ENCODE assay signal across 1 cellular context in the genomic region with DNA sequence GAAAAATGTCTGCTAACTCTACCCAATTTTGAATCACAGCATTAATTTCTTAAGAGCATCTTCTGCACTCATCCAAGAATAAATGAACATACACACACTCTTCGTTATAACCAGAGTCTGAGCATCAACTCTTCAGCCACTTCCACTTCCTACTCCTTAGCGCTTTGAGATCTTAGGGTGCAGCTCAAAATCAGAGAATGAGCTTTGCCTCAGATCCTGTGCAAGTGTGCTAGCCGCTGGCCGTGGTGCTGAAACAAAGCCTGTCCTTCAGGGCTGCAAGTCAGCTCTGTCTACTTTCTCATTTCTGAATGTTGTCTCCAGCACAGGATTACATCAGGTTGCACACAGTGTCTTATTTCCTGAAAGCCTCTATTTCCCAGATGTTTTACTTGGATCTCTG.
A peak's percentile ranks its signal among the peaks of the same experiment; 100 is the strongest.
TF ChIP-seq lines count a peak whose summit lies in the region.

No MANE protein-coding gene starts in this region.

TF ChIP-seq in HepG2, 621 proteins besides CTCF, POLR2A, EP300 and RAD21 (continued from another document and continues in another):
- TF ChIP-seq, protein P1, sequence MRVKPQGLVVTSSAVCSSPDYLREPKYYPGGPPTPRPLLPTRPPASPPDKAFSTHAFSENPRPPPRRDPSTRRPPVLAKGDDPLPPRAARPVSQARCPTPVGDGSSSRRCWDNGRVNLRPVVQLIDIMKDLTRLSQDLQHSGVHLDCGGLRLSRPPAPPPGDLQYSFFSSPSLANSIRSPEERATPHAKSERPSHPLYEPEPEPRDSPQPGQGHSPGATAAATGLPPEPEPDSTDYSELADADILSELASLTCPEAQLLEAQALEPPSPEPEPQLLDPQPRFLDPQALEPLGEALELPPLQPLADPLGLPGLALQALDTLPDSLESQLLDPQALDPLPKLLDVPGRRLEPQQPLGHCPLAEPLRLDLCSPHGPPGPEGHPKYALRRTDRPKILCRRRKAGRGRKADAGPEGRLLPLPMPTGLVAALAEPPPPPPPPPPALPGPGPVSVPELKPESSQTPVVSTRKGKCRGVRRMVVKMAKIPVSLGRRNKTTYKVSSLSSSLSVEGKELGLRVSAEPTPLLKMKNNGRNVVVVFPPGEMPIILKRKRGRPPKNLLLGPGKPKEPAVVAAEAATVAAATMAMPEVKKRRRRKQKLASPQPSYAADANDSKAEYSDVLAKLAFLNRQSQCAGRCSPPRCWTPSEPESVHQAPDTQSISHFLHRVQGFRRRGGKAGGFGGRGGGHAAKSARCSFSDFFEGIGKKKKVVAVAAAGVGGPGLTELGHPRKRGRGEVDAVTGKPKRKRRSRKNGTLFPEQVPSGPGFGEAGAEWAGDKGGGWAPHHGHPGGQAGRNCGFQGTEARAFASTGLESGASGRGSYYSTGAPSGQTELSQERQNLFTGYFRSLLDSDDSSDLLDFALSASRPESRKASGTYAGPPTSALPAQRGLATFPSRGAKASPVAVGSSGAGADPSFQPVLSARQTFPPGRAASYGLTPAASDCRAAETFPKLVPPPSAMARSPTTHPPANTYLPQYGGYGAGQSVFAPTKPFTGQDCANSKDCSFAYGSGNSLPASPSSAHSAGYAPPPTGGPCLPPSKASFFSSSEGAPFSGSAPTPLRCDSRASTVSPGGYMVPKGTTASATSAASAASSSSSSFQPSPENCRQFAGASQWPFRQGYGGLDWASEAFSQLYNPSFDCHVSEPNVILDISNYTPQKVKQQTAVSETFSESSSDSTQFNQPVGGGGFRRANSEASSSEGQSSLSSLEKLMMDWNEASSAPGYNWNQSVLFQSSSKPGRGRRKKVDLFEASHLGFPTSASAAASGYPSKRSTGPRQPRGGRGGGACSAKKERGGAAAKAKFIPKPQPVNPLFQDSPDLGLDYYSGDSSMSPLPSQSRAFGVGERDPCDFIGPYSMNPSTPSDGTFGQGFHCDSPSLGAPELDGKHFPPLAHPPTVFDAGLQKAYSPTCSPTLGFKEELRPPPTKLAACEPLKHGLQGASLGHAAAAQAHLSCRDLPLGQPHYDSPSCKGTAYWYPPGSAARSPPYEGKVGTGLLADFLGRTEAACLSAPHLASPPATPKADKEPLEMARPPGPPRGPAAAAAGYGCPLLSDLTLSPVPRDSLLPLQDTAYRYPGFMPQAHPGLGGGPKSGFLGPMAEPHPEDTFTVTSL (CRISPR knock-in tag; IDR thresholded peaks at IDR 0.05; ENCODE audit: borderline replicate concordance), result no peak
- TF ChIP-seq SAP130 (CRISPR knock-in tag; IDR thresholded peaks at IDR 0.05; ENCODE audit: low read depth) (0 out of 2 replicates have a peak, but pooled peaks have one; percentile 17), MAF1 (CRISPR knock-in tag; IDR thresholded peaks at IDR 0.05; ENCODE audit: borderline replicate concordance) (no peak), HDAC1 (CRISPR knock-in tag; IDR thresholded peaks at IDR 0.05) (no peak), ZNF616 (CRISPR knock-in tag; IDR thresholded peaks at IDR 0.05; ENCODE audit: low read depth) (no peak), TAF15 (IDR thresholded peaks at IDR 0.05; ENCODE audit: low read depth, low read length, poor library complexity, severe bottlenecking) (no peak), POLR2AphosphoS2 (IDR thresholded peaks at IDR 0.05; ENCODE audit: low read depth, low read length) (no peak), JDP2 (CRISPR knock-in tag; IDR thresholded peaks at IDR 0.05; ENCODE audit: borderline replicate concordance) (no peak), RFX1 (IDR thresholded peaks at IDR 0.05) (no peak), ZNF713 (CRISPR knock-in tag; IDR thresholded peaks at IDR 0.05) (no peak), ZNF558 (CRISPR knock-in tag; IDR thresholded peaks at IDR 0.05; ENCODE audit: borderline replicate concordance) (no peak), SYNCRIP (IDR thresholded peaks at IDR 0.05; ENCODE audit: insufficient read depth, low read depth, low read length) (no peak), FIP1L1 (IDR thresholded peaks at IDR 0.05; ENCODE audit: borderline replicate concordance, insufficient read depth, low read depth, low read length) (no peak), ZSCAN9 (CRISPR knock-in tag; IDR thresholded peaks at IDR 0.05; ENCODE audit: borderline replicate concordance) (0 out of 2 replicates have a peak, but pooled peaks have one; percentile 48), ZNF256 (CRISPR knock-in tag; conservative IDR thresholded peaks at IDR 0.05) (no peak), KMT2A (CRISPR knock-in tag; IDR thresholded peaks at IDR 0.05) (no peak), CBX5 (CRISPR knock-in tag; IDR thresholded peaks at IDR 0.05; ENCODE audit: borderline replicate concordance) (no peak), ISL2 (CRISPR knock-in tag; IDR thresholded peaks at IDR 0.05) (no peak), KDM3A (CRISPR knock-in tag; IDR thresholded peaks at IDR 0.05; ENCODE audit: low read depth) (no peak), ATRX (CRISPR knock-in tag; IDR thresholded peaks at IDR 0.05; ENCODE audit: borderline replicate concordance) (no peak), ZNF766 (CRISPR knock-in tag; IDR thresholded peaks at IDR 0.05; ENCODE audit: borderline replicate concordance) (no peak), PAWR (CRISPR knock-in tag; IDR thresholded peaks at IDR 0.05; ENCODE audit: borderline replicate concordance) (no peak), AGO2 (optimal IDR thresholded peaks at IDR 0.05; ENCODE audit: low read depth, low read length) (no peak), RFX3 (CRISPR knock-in tag; IDR thresholded peaks at IDR 0.05) (no peak), CHCHD3 (CRISPR knock-in tag; IDR thresholded peaks at IDR 0.05) (no peak), STAG1 (CRISPR knock-in tag; IDR thresholded peaks at IDR 0.05) (no peak)
- TF ChIP-seq, protein P2, sequence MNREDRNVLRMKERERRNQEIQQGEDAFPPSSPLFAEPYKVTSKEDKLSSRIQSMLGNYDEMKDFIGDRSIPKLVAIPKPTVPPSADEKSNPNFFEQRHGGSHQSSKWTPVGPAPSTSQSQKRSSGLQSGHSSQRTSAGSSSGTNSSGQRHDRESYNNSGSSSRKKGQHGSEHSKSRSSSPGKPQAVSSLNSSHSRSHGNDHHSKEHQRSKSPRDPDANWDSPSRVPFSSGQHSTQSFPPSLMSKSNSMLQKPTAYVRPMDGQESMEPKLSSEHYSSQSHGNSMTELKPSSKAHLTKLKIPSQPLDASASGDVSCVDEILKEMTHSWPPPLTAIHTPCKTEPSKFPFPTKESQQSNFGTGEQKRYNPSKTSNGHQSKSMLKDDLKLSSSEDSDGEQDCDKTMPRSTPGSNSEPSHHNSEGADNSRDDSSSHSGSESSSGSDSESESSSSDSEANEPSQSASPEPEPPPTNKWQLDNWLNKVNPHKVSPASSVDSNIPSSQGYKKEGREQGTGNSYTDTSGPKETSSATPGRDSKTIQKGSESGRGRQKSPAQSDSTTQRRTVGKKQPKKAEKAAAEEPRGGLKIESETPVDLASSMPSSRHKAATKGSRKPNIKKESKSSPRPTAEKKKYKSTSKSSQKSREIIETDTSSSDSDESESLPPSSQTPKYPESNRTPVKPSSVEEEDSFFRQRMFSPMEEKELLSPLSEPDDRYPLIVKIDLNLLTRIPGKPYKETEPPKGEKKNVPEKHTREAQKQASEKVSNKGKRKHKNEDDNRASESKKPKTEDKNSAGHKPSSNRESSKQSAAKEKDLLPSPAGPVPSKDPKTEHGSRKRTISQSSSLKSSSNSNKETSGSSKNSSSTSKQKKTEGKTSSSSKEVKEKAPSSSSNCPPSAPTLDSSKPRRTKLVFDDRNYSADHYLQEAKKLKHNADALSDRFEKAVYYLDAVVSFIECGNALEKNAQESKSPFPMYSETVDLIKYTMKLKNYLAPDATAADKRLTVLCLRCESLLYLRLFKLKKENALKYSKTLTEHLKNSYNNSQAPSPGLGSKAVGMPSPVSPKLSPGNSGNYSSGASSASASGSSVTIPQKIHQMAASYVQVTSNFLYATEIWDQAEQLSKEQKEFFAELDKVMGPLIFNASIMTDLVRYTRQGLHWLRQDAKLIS (CRISPR knock-in tag; IDR thresholded peaks at IDR 0.05), result no peak
- TF ChIP-seq, protein P3, sequence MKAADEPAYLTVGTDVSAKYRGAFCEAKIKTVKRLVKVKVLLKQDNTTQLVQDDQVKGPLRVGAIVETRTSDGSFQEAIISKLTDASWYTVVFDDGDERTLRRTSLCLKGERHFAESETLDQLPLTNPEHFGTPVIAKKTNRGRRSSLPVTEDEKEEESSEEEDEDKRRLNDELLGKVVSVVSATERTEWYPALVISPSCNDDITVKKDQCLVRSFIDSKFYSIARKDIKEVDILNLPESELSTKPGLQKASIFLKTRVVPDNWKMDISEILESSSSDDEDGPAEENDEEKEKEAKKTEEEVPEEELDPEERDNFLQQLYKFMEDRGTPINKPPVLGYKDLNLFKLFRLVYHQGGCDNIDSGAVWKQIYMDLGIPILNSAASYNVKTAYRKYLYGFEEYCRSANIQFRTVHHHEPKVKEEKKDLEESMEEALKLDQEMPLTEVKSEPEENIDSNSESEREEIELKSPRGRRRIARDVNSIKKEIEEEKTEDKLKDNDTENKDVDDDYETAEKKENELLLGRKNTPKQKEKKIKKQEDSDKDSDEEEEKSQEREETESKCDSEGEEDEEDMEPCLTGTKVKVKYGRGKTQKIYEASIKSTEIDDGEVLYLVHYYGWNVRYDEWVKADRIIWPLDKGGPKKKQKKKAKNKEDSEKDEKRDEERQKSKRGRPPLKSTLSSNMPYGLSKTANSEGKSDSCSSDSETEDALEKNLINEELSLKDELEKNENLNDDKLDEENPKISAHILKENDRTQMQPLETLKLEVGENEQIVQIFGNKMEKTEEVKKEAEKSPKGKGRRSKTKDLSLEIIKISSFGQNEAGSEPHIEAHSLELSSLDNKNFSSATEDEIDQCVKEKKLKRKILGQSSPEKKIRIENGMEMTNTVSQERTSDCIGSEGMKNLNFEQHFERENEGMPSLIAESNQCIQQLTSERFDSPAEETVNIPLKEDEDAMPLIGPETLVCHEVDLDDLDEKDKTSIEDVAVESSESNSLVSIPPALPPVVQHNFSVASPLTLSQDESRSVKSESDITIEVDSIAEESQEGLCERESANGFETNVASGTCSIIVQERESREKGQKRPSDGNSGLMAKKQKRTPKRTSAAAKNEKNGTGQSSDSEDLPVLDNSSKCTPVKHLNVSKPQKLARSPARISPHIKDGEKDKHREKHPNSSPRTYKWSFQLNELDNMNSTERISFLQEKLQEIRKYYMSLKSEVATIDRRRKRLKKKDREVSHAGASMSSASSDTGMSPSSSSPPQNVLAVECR (CRISPR knock-in tag; IDR thresholded peaks at IDR 0.05; ENCODE audit: borderline replicate concordance), result no peak
- TF ChIP-seq, protein P4, sequence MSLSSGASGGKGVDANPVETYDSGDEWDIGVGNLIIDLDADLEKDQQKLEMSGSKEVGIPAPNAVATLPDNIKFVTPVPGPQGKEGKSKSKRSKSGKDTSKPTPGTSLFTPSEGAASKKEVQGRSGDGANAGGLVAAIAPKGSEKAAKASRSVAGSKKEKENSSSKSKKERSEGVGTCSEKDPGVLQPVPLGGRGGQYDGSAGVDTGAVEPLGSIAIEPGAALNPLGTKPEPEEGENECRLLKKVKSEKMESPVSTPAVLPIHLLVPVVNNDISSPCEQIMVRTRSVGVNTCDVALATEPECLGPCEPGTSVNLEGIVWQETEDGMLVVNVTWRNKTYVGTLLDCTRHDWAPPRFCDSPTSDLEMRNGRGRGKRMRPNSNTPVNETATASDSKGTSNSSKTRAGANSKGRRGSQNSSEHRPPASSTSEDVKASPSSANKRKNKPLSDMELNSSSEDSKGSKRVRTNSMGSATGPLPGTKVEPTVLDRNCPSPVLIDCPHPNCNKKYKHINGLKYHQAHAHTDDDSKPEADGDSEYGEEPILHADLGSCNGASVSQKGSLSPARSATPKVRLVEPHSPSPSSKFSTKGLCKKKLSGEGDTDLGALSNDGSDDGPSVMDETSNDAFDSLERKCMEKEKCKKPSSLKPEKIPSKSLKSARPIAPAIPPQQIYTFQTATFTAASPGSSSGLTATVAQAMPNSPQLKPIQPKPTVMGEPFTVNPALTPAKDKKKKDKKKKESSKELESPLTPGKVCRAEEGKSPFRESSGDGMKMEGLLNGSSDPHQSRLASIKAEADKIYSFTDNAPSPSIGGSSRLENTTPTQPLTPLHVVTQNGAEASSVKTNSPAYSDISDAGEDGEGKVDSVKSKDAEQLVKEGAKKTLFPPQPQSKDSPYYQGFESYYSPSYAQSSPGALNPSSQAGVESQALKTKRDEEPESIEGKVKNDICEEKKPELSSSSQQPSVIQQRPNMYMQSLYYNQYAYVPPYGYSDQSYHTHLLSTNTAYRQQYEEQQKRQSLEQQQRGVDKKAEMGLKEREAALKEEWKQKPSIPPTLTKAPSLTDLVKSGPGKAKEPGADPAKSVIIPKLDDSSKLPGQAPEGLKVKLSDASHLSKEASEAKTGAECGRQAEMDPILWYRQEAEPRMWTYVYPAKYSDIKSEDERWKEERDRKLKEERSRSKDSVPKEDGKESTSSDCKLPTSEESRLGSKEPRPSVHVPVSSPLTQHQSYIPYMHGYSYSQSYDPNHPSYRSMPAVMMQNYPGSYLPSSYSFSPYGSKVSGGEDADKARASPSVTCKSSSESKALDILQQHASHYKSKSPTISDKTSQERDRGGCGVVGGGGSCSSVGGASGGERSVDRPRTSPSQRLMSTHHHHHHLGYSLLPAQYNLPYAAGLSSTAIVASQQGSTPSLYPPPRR (CRISPR knock-in tag; IDR thresholded peaks at IDR 0.05; ENCODE audit: borderline replicate concordance), result no peak
- TF ChIP-seq, protein P5, sequence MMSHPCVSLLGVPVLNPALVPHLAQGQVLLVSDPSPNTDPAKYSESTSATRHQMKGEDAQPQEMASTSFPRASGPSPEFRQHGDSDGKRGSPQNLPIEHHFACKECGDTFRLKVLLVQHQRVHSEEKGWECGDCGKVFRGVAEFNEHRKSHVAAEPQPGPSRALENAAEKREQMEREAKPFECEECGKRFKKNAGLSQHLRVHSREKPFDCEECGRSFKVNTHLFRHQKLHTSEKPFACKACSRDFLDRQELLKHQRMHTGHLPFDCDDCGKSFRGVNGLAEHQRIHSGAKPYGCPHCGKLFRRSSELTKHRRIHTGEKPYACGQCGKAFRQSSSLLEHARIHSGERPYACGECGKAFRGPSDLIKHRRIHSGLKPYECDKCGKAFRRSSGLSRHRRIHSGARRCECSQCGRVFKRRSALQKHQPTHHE (CRISPR knock-in tag; IDR thresholded peaks at IDR 0.05; ENCODE audit: borderline replicate concordance), result no peak
- TF ChIP-seq, protein P6, sequence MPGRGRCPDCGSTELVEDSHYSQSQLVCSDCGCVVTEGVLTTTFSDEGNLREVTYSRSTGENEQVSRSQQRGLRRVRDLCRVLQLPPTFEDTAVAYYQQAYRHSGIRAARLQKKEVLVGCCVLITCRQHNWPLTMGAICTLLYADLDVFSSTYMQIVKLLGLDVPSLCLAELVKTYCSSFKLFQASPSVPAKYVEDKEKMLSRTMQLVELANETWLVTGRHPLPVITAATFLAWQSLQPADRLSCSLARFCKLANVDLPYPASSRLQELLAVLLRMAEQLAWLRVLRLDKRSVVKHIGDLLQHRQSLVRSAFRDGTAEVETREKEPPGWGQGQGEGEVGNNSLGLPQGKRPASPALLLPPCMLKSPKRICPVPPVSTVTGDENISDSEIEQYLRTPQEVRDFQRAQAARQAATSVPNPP (CRISPR knock-in tag; IDR thresholded peaks at IDR 0.05), result no peak
- TF ChIP-seq, protein P7, sequence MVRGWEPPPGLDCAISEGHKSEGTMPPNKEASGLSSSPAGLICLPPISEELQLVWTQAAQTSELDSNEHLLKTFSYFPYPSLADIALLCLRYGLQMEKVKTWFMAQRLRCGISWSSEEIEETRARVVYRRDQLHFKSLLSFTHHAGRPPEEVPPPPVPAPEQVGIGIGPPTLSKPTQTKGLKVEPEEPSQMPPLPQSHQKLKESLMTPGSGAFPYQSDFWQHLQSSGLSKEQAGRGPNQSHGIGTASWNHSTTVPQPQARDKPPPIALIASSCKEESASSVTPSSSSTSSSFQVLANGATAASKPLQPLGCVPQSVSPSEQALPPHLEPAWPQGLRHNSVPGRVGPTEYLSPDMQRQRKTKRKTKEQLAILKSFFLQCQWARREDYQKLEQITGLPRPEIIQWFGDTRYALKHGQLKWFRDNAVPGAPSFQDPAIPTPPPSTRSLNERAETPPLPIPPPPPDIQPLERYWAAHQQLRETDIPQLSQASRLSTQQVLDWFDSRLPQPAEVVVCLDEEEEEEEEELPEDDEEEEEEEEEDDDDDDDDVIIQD (CRISPR knock-in tag; IDR thresholded peaks at IDR 0.05; ENCODE audit: low read depth), result no peak
- TF ChIP-seq, protein P8, sequence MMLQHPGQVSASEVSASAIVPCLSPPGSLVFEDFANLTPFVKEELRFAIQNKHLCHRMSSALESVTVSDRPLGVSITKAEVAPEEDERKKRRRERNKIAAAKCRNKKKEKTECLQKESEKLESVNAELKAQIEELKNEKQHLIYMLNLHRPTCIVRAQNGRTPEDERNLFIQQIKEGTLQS (CRISPR knock-in tag; IDR thresholded peaks at IDR 0.05), result no peak
